8 cellular contexts compared by ENCODE assay signal in genomic region chr6:26194774-26195375, GRCh38.
DNase-seq lines count a peak whose midpoint lies in the region; ATAC-seq and TF ChIP-seq lines count a peak whose summit lies in the region.

No MANE protein-coding gene starts in this region.

- no peak overlapping the region for H2BK5ac ChIP-seq in mesendoderm (ENCODE audit: low read length)

- TF ChIP-seq POLR2A in body of pancreas (IDR thresholded peaks at IDR 0.05) = peak in 1 of 3 donors; percentile 25

- H2BK15ac ChIP-seq in mesendoderm (replicated peaks; ENCODE audit: low read depth) = no peak overlapping the region

- H2AK5ac ChIP-seq in mesendoderm (ENCODE audit: low read length) = no peak overlapping the region

- DNase-seq in cardiac muscle cell (ENCODE audit: low read depth in 1 of 2, low spot score in 1 of 2) (peak in 1 of 2 donors; percentile 16), left cardiac atrium (no peak), body of pancreas (no peak), mesendoderm (no peak), NCI-H2227 treated with DMSO at 0.1 percent for 48 hours (lab: John Stamatoyannopoulos, UW) (no peak), left colon (no peak)
- DNase-seq in activated CD4-positive, CD25-positive, alpha-beta regulatory T cell treated with anti-CD3 and anti-CD28 coated beads, Interleukin-2, amount 50 U/mL, for 72 hours = no peak

- H3K23ac ChIP-seq in mesendoderm (ENCODE audit: low read length) = no peak overlapping the region

- TF ChIP-seq CTCF in cardiac muscle cell (IDR thresholded peaks at IDR 0.05; ENCODE audit: low read depth, low read length) (no peak), body of pancreas (IDR thresholded peaks at IDR 0.05) (no peak)

- no peaks in the 10 kb centered on the region for H3K36me3 ChIP-seq in cardiac muscle cell
- no peaks in the 10 kb centered on the region for H3K36me3 ChIP-seq in body of pancreas (replicated peaks in 1 of 2; ENCODE audit: insufficient read depth in 1 of 2, low read depth in 2 of 2)
- H3K36me3 ChIP-seq in mesendoderm (ENCODE audit: control insufficient read depth, insufficient read depth, low read length) = no peaks in the 10 kb centered on the region
- no peaks in the 10 kb centered on the region for H3K36me3 ChIP-seq in urinary bladder (ENCODE audit: insufficient read depth)

- H3K9me3 ChIP-seq in cardiac muscle cell (ENCODE audit: low read depth) (no peaks in the 10 kb centered on the region), body of pancreas (no peaks in the 10 kb centered on the region)

- H2BK120ac ChIP-seq in mesendoderm (ENCODE audit: low read depth, low read length) = no peak overlapping the region

- H3K27ac ChIP-seq in cardiac muscle cell (peak overlapping the region; percentile 78), body of pancreas (peak overlapping the region in 3 of 4 donors; percentile 25 to 90 (median 79)), mesendoderm (ENCODE audit: low read depth, low read length) (no peak overlapping the region), urinary bladder (ENCODE audit: low read depth) (peak overlapping the region; percentile 43)

- intact Hi-C loops in left cardiac atrium (cut with DNase I) = no loop called here
- intact Hi-C loops in body of pancreas (cut with DNase I) = no loop called here
- intact Hi-C loops in left colon (cut with DNase I, micrococcal nuclease) = loop anchor here in 1 of 2 donors (10.0 kb wide), 1 partner anchor 70 kb away; a partner anchor contains a TSS

- no peak overlapping the region for H4K8ac ChIP-seq in mesendoderm (ENCODE audit: low read depth, low read length)

- H3K18ac ChIP-seq in mesendoderm (ENCODE audit: low read length) = no peak overlapping the region

- no peaks in the 10 kb centered on the region for H3K27me3 ChIP-seq in cardiac muscle cell
- peaks cover 3 to 5% of the 10 kb centered on the region in 2 donors for H3K27me3 ChIP-seq in body of pancreas
- H3K27me3 ChIP-seq in mesendoderm (ENCODE audit: insufficient read depth, low read length, poor library complexity) = no peaks in the 10 kb centered on the region

- H3K4me2 ChIP-seq in mesendoderm (ENCODE audit: low read length) = no peak overlapping the region

- H3K4me3 ChIP-seq in cardiac muscle cell (peak overlapping the region; percentile 75), body of pancreas (no peak overlapping the region), mesendoderm (ENCODE audit: low read length) (no peak overlapping the region), urinary bladder (ENCODE audit: low read depth, low read length) (no peak overlapping the region)

- H4K5ac ChIP-seq in mesendoderm (ENCODE audit: low read length) = no peak overlapping the region

- peaks cover 12% of the 10 kb centered on the region for H3K4me1 ChIP-seq in cardiac muscle cell (ENCODE audit: low read depth)
- peaks cover under 1% of the 10 kb centered on the region for H3K4me1 ChIP-seq in body of pancreas
- H3K4me1 ChIP-seq in mesendoderm (ENCODE audit: control insufficient read depth, low read depth, low read length) = no peaks in the 10 kb centered on the region
- no peaks in the 10 kb centered on the region for H3K4me1 ChIP-seq in urinary bladder (ENCODE audit: insufficient read depth)

- 7 to 9% methylated on average over 9 of the region's 9 CpGs for WGBS in body of pancreas, 2 donors
- WGBS in mesendoderm (ENCODE audit: extremely low coverage, insufficient coverage, low lambda C conversion rate) = no CpG with 5 or more reads among the region's 9 CpGs
- 9% methylated on average over 9 of the region's 9 CpGs for WGBS in urinary bladder

- peak overlapping the region; percentile 26 for H3K56ac ChIP-seq in mesendoderm (ENCODE audit: low read length)

- no peak for ATAC-seq in left cardiac atrium
- no peak for ATAC-seq in body of pancreas
- no peak for ATAC-seq in left colon

- no peaks in the 10 kb centered on the region for H3K79me1 ChIP-seq in mesendoderm (ENCODE audit: low read length)

- H3K79me2 ChIP-seq in mesendoderm (ENCODE audit: control insufficient read depth, insufficient read depth, low read length) = peaks cover 3% of the 10 kb centered on the region

- no peak overlapping the region for H3K4ac ChIP-seq in mesendoderm (ENCODE audit: low read depth, low read length)

- peak overlapping the region; percentile 90 for H3K9ac ChIP-seq in mesendoderm (ENCODE audit: low read length)
